32 cellular contexts compared by ENCODE assay signal in genomic region chr1:194512361-194512760, GRCh38.
DNase-seq lines count a peak whose midpoint lies in the region; ATAC-seq, FAIRE-seq and TF ChIP-seq lines count a peak whose summit lies in the region.
"Had no signal": no experiment of that assay in that cellular context is flagged by ENCODE, and none has a peak within 500 bp of the region (broad histone marks: within the 10 kb centered on the region; RNA-seq: fewer than 3 reads in every experiment).

No MANE protein-coding gene starts in this region.

- intact Hi-C loops in HepG2 (cut with micrococcal nuclease; ENCODE audit: unreplicated experiment) (no loop called here), right lobe of liver (cut with DNase I) (no loop called here)

- H3K4me3 ChIP-seq in HepG2 (replicated peaks in 1 of 3; ENCODE audit: insufficient read depth in 1 of 3, low read depth in 2 of 3, low read length in 3 of 3) = no peak overlapping the region
- no peak overlapping the region for H3K4me3 ChIP-seq in right lobe of liver
- no peak overlapping the region for H3K4me3 ChIP-seq in neural cell (ENCODE audit: low read length)
- H3K4me3 ChIP-seq: A549; BLaER1; BLaER1 treated with 17β-estradiol and CSF1 and Interleukin-3, amounts not matched to agents 10 nM and 100 nM had no signal

- TF ChIP-seq EP300 in HepG2 (IDR thresholded peaks at IDR 0.05; ENCODE audit: low read depth in 2 of 2, low read length in 2 of 2) (no peak), HepG2 (CRISPR knock-in tag; IDR thresholded peaks at IDR 0.05; ENCODE audit: borderline replicate concordance) (no peak), neural cell (conservative IDR thresholded peaks at IDR 0.05; ENCODE audit: poor library complexity, severe bottlenecking) (peak; percentile 7)

- ATAC-seq in HepG2 (no peak), right lobe of liver (no peak), GM19351 (IDR thresholded peaks at IDR 0.05; ENCODE audit: unreplicated experiment) (no peak), HG03159 (IDR thresholded peaks at IDR 0.05; ENCODE audit: unreplicated experiment) (no peak), GM19455 (IDR thresholded peaks at IDR 0.05; ENCODE audit: unreplicated experiment) (no peak)
- ATAC-seq: A549; CD8-positive, alpha-beta T cell had no signal

- H3K9me3 ChIP-seq in HepG2 (ENCODE audit: low read length) (peaks cover 21% of the 10 kb centered on the region), right lobe of liver (no peaks in the 10 kb centered on the region), neural cell (ENCODE audit: low read length) (peaks cover 3% of the 10 kb centered on the region)
- H3K9me3 ChIP-seq: A549, BE2C had no signal

- H3K27me3 ChIP-seq in HepG2 (ENCODE audit: control insufficient read depth in 1 of 2, insufficient read depth in 2 of 2, low read length in 2 of 2) (no peaks in the 10 kb centered on the region), right lobe of liver (no peaks in the 10 kb centered on the region), neural cell (ENCODE audit: insufficient read depth, low read depth, low read length) (no peaks in the 10 kb centered on the region)
- H3K27me3 ChIP-seq: BE2C; BLaER1; BLaER1 treated with 17β-estradiol and CSF1 and Interleukin-3, amounts not matched to agents 10 nM and 100 nM had no signal

- in situ Hi-C loops in HepG2 (cut with HindIII; ENCODE audit: extremely low pct_ligation_motif_present, low pct_unique_long_range_greater_than_20kb) = no loop called here

- 0% methylated on average over 2 of the region's 2 CpGs for WGBS in HepG2 (ENCODE audit: low lambda C conversion rate)
- WGBS in right lobe of liver (ENCODE audit: insufficient coverage, low coverage, low lambda C conversion rate, missing lambda C conversion rate) = 26% methylated on average over 2 of the region's 2 CpGs

- TF ChIP-seq POLR2A in HepG2 (IDR thresholded peaks at IDR 0.05; ENCODE audit: insufficient read depth in 1 of 2, low read depth in 2 of 2, low read length in 2 of 2) (no peak), right lobe of liver (IDR thresholded peaks at IDR 0.05) (no peak)

- no peaks in the 10 kb centered on the region for H3K9me2 ChIP-seq in neural cell (ENCODE audit: insufficient read depth, low read length)

- H3K36me3 ChIP-seq in HepG2 (replicated peaks in 1 of 2; ENCODE audit: control insufficient read depth in 1 of 2, insufficient read depth in 2 of 2, low read length in 2 of 2) (no peaks in the 10 kb centered on the region), right lobe of liver (no peaks in the 10 kb centered on the region), neural cell (ENCODE audit: insufficient read depth, low read length) (no peaks in the 10 kb centered on the region)
- H3K36me3 ChIP-seq: BE2C; BLaER1; BLaER1 treated with 17β-estradiol and CSF1 and Interleukin-3, amounts not matched to agents 10 nM and 100 nM had no signal

- POLR2A ChIA-PET in HepG2 (lab: Yijun Ruan, JAX) = no interaction called here

- no peaks in the 10 kb centered on the region for H3F3A ChIP-seq in neural cell (ENCODE audit: insufficient read depth, low read length, poor library complexity, severe bottlenecking)

- no peaks in the 10 kb centered on the region for H4K20me1 ChIP-seq in HepG2 (ENCODE audit: insufficient read depth, low read length)
- H4K20me1 ChIP-seq in neural cell (ENCODE audit: insufficient read depth) = no peaks in the 10 kb centered on the region
- H4K20me1 ChIP-seq: BLaER1; BLaER1 treated with 17β-estradiol and CSF1 and Interleukin-3, amounts not matched to agents 10 nM and 100 nM had no signal

- TF ChIP-seq RAD21 in HepG2 (CRISPR knock-in tag; IDR thresholded peaks at IDR 0.05) (no peak), neural cell (conservative IDR thresholded peaks at IDR 0.05) (no peak)

- no peaks in the 10 kb centered on the region for H3K79me2 ChIP-seq in HepG2 (ENCODE audit: insufficient read depth, low read length)
- H3K79me2 ChIP-seq in neural cell (replicated peaks; ENCODE audit: insufficient read depth, low read length) = no peaks in the 10 kb centered on the region

- H2AFZ ChIP-seq in HepG2 (ENCODE audit: low read length) = no peak overlapping the region
- no peak overlapping the region for H2AFZ ChIP-seq in neural cell (ENCODE audit: low read depth, low read length)

- H3K4me2 ChIP-seq in HepG2 (ENCODE audit: low read depth, low read length) = no peak overlapping the region
- H3K4me2 ChIP-seq in neural cell (ENCODE audit: low read length) = no peak overlapping the region
- H3K4me2 ChIP-seq: A549; BLaER1; BLaER1 treated with 17β-estradiol and CSF1 and Interleukin-3, amounts not matched to agents 10 nM and 100 nM had no signal

- FAIRE-seq in HepG2 (lab: Jason Lieb, UNC) = no peak
- FAIRE-seq in D721Med (lab: Jason Lieb, UNC) = peak; percentile 6
- FAIRE-seq: A204.1, A549 had no signal

- TF ChIP-seq CTCF in HepG2 (CRISPR knock-in tag; IDR thresholded peaks at IDR 0.05) (no peak), right lobe of liver (IDR thresholded peaks at IDR 0.05) (no peak), D721Med (IDR thresholded peaks at IDR 0.05; ENCODE audit: insufficient read depth, missing control alignments) (no peak), neural cell (IDR thresholded peaks at IDR 0.05; ENCODE audit: poor library complexity, severe bottlenecking) (no peak)

- DNase-seq in HepG2 (ENCODE audit: low spot score) = no peak
- DNase-seq in right lobe of liver = no peak
- no peak for DNase-seq in D721Med (ENCODE audit: insufficient read length, low spot score)
- DNase-seq in putamen (ENCODE audit: low spot score) = peak; percentile 28
- DNase-seq: 8988T; ACHN; AML-193; BE2C; C1 segment of cervical spinal cord; Caco-2; Calu3; CD4-positive, alpha-beta memory T cell; CD4-positive, alpha-beta T cell; CD4-positive, CD25-positive, alpha-beta regulatory T cell; CD8-positive, alpha-beta memory T cell; CD8-positive, alpha-beta T cell; COR-L47; DMS 273 treated with DMSO at 0.1 percent for 48 hours; DMS153; DMS79; DMS79 treated with DMSO at 0.1 percent for 48 hours; DND-41 had no signal

- no peak overlapping the region for H3K27ac ChIP-seq in HepG2 (ENCODE audit: extremely low read length, insufficient read depth, low read length)
- no peak overlapping the region for H3K27ac ChIP-seq in right lobe of liver
- no peak overlapping the region for H3K27ac ChIP-seq in neural cell (ENCODE audit: low read length)
- H3K27ac ChIP-seq: 22Rv1; A549; BLaER1; BLaER1 treated with 17β-estradiol and CSF1 and Interleukin-3, amounts not matched to agents 10 nM and 100 nM; C4-2B had no signal

- H3K9ac ChIP-seq in HepG2 (ENCODE audit: insufficient read depth, low read depth, low read length) (no peak overlapping the region), neural cell (ENCODE audit: low read length) (no peak overlapping the region)
- H3K9ac ChIP-seq: BLaER1; BLaER1 treated with 17β-estradiol and CSF1 and Interleukin-3, amounts not matched to agents 10 nM and 100 nM had no signal

- H3K4me1 ChIP-seq in HepG2 (ENCODE audit: insufficient read depth, low read length) (no peaks in the 10 kb centered on the region), right lobe of liver (no peaks in the 10 kb centered on the region)
- H3K4me1 ChIP-seq: A549, BE2C, Caco-2 had no signal

- CTCF ChIA-PET in HepG2 (lab: Yijun Ruan, JAX; ENCODE audit: low intra/inter-chr PET ratio, low total read pairs) = no interaction called here

- BruUV-seq in HepG2 (replicated peaks; lab: Mats Ljungman, UMichigan) = no TSS peak

TF ChIP-seq in HepG2, 621 proteins besides CTCF, POLR2A, EP300 and RAD21:
- TF ChIP-seq CREB1 (IDR thresholded peaks at IDR 0.05) (0 out of 2 replicates have a peak, but pooled peaks have one; percentile 18), CREB1 (CRISPR knock-in tag; IDR thresholded peaks at IDR 0.05) (no peak), BHLHE40 (IDR thresholded peaks at IDR 0.05; ENCODE audit: low read length) (no peak), MAFK (conservative IDR thresholded peaks at IDR 0.05 in 1 of 2, IDR thresholded peaks at IDR 0.05 in 1 of 2; ENCODE audit: low read length in 2 of 2) (peak; percentile 7 to 53; a peak in 2 of 4 replicates), MED1 (CRISPR knock-in tag; IDR thresholded peaks at IDR 0.05) (no peak), PAF1 (CRISPR knock-in tag; IDR thresholded peaks at IDR 0.05) (no peak)

TF ChIP-seq in neural cell, 6 proteins besides CTCF, POLR2A, EP300 and RAD21:
- TF ChIP-seq TAF1 (IDR thresholded peaks at IDR 0.05; ENCODE audit: low read depth) (no peak), POLR2AphosphoS5 (IDR thresholded peaks at IDR 0.05) (no peak), SMC3 (conservative IDR thresholded peaks at IDR 0.05; ENCODE audit: poor library complexity) (no peak), MXI1 (conservative IDR thresholded peaks at IDR 0.05; ENCODE audit: poor library complexity, severe bottlenecking) (no peak), EZH2 (IDR thresholded peaks at IDR 0.05; ENCODE audit: borderline replicate concordance, insufficient read depth, low read length, poor library complexity, severe bottlenecking) (no peak)
- TF ChIP-seq, protein P1, sequence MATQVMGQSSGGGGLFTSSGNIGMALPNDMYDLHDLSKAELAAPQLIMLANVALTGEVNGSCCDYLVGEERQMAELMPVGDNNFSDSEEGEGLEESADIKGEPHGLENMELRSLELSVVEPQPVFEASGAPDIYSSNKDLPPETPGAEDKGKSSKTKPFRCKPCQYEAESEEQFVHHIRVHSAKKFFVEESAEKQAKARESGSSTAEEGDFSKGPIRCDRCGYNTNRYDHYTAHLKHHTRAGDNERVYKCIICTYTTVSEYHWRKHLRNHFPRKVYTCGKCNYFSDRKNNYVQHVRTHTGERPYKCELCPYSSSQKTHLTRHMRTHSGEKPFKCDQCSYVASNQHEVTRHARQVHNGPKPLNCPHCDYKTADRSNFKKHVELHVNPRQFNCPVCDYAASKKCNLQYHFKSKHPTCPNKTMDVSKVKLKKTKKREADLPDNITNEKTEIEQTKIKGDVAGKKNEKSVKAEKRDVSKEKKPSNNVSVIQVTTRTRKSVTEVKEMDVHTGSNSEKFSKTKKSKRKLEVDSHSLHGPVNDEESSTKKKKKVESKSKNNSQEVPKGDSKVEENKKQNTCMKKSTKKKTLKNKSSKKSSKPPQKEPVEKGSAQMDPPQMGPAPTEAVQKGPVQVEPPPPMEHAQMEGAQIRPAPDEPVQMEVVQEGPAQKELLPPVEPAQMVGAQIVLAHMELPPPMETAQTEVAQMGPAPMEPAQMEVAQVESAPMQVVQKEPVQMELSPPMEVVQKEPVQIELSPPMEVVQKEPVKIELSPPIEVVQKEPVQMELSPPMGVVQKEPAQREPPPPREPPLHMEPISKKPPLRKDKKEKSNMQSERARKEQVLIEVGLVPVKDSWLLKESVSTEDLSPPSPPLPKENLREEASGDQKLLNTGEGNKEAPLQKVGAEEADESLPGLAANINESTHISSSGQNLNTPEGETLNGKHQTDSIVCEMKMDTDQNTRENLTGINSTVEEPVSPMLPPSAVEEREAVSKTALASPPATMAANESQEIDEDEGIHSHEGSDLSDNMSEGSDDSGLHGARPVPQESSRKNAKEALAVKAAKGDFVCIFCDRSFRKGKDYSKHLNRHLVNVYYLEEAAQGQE (IDR thresholded peaks at IDR 0.05; ENCODE audit: borderline replicate concordance) = no peak
TF ChIP-seq in neural cell: peak in this region for 0.
